ENCODE assay signal across 9 cellular contexts in genomic region chr6:157464653-157465535, GRCh38.
DNase-seq lines count a peak whose midpoint lies in the region; ATAC-seq, FAIRE-seq and TF ChIP-seq lines count a peak whose summit lies in the region.
"Had no signal": no experiment of that assay in that cellular context is flagged by ENCODE, and none has a peak within 500 bp of the region (broad histone marks: within the 10 kb centered on the region; RNA-seq: fewer than 3 reads in every experiment).

No MANE protein-coding gene starts in this region.

- H2AFZ ChIP-seq in H1 (ENCODE audit: low read length): no peak overlapping the region

- peak; percentile 55 for ATAC-seq in GM19395 (IDR thresholded peaks at IDR 0.05; ENCODE audit: unreplicated experiment)
- peak; percentile 41 for ATAC-seq in HG03342 (IDR thresholded peaks at IDR 0.05; ENCODE audit: unreplicated experiment)

- POLR2A ChIA-PET in H1 (lab: Charles Lee; ENCODE audit: partially characterized antibody): interaction anchor here (0.8 kb wide), 1 partner anchor 67 kb away, joined by 4 read pairs; no protein-coding TSS in a partner anchor

- H3K9ac ChIP-seq in H1 (replicated peaks in 1 of 4; ENCODE audit: extremely low read depth in 1 of 4, low read depth in 3 of 4, low read length in 3 of 4): no peak overlapping the region

- no peak for DNase-seq in H1 (ENCODE audit: low read depth in 1 of 2, low spot score in 2 of 2)
- no peak for DNase-seq in dedifferentiated amniotic fluid mesenchymal stem cell (ENCODE audit: extremely low spot score)
- DNase-seq in posterior cingulate gyrus: no peak
- no peak for DNase-seq in glomerular visceral epithelial cell (ENCODE audit: extremely low spot score)
- no peak for DNase-seq in NCI-H2107 (lab: John Stamatoyannopoulos, UW)
- DNase-seq: NCI-H2081 had no signal

- H3K36me3 ChIP-seq in H1 (ENCODE audit: control insufficient read depth in 2 of 4, insufficient read depth in 4 of 4, low read length in 3 of 4): no peaks in the 10 kb centered on the region

- H2BK15ac ChIP-seq in H1 (ENCODE audit: low read length): 0 out of 2 replicates have a peak overlapping the region, but pooled peaks have one; percentile 32

- H4K20me1 ChIP-seq in H1 (replicated peaks in 1 of 2; ENCODE audit: control insufficient read depth in 1 of 2, insufficient read depth in 2 of 2, low read length in 2 of 2): no peaks in the 10 kb centered on the region

- intact Hi-C loops in posterior cingulate gyrus (cut with DNase I): loop anchor here (5.0 kb wide), 1 partner anchor 83 kb away; the partner anchor contains the start of gene ZDHHC14

- peak overlapping the region; percentile 97 for H3K18ac ChIP-seq in H1 (ENCODE audit: extremely low read depth, low read length)

- TF ChIP-seq EP300 in H1 (IDR thresholded peaks at IDR 0.05; ENCODE audit: borderline replicate concordance in 1 of 2, low read depth in 2 of 2, low read length in 2 of 2): no peak

- TF ChIP-seq RAD21 in H1 (IDR thresholded peaks at IDR 0.05 in 1 of 2, conservative IDR thresholded peaks at IDR 0.05 in 1 of 2; ENCODE audit: low read depth in 2 of 2, low read length in 2 of 2): no peak

- peak overlapping the region; percentile 87; the same call in 1 of the 2 replicates for H2BK20ac ChIP-seq in H1 (ENCODE audit: low read length)

- no peaks in the 10 kb centered on the region for H3K27me3 ChIP-seq in H1 (replicated peaks in 1 of 4; ENCODE audit: control insufficient read depth in 3 of 4, extremely low read depth in 1 of 4, insufficient read depth in 3 of 4, low read length in 3 of 4)

- no peaks in the 10 kb centered on the region for H3K9me3 ChIP-seq in H1 (ENCODE audit: insufficient read depth in 2 of 2, low read depth in 1 of 2, low read length in 1 of 2)

- H3K56ac ChIP-seq in H1 (replicated peaks; ENCODE audit: insufficient read length, low read depth, low read length): no peak overlapping the region

- no peak overlapping the region for H3K23ac ChIP-seq in H1 (ENCODE audit: insufficient read length)

- peak overlapping the region; percentile 38 for H4K5ac ChIP-seq in H1 (ENCODE audit: insufficient read length, low read depth, low read length)

- TF ChIP-seq CTCF in H1 (IDR thresholded peaks at IDR 0.05; ENCODE audit: control extremely low read depth in 1 of 3, insufficient read depth in 1 of 3, low read depth in 1 of 3, low read length in 3 of 3): no peak

- no peaks in the 10 kb centered on the region; the same call in 1 of the 2 replicates for H3K79me1 ChIP-seq in H1 (ENCODE audit: low read depth, low read length)

- peak overlapping the region; percentile 88; the same call in 1 of the 2 replicates for H2BK12ac ChIP-seq in H1 (ENCODE audit: low read depth, low read length)

- peak overlapping the region; percentile 79 for H4K8ac ChIP-seq in H1 (ENCODE audit: extremely low read depth, insufficient read depth, low read length)

- H3K4me3 ChIP-seq in GM08714 (ENCODE audit: low read length) (peak overlapping the region; percentile 8; the same call in 1 of the 2 replicates), H1 (ENCODE audit: extremely low read depth in 1 of 4, insufficient read depth in 2 of 4, low read depth in 3 of 4, low read length in 4 of 4) (no peak overlapping the region)

- peak overlapping the region; percentile 39 for H4K91ac ChIP-seq in H1 (replicated peaks; ENCODE audit: insufficient read length, low read length)

- H3K79me2 ChIP-seq in H1 (ENCODE audit: control insufficient read depth in 1 of 2, insufficient read depth in 2 of 2, low read length in 2 of 2): no peaks in the 10 kb centered on the region

- H3K4me2 ChIP-seq in H1 (ENCODE audit: insufficient read depth in 1 of 2, low read depth in 2 of 2, low read length in 2 of 2): no peak overlapping the region

- no peak overlapping the region for H3K27ac ChIP-seq in H1 (ENCODE audit: low read depth, low read length)

- no peak overlapping the region for H3K14ac ChIP-seq in H1 (ENCODE audit: insufficient read length)

- H3K4me1 ChIP-seq in H1 (replicated peaks in 1 of 4; ENCODE audit: control insufficient read depth in 3 of 4, insufficient read depth in 4 of 4, low read length in 3 of 4): peaks cover 0 to 14% (median 0%) of the 10 kb centered on the region in 4 experiments; a peak in 6 of 7 replicates

- no peak overlapping the region for H3K4ac ChIP-seq in H1 (replicated peaks; ENCODE audit: insufficient read length, low read depth, low read length)

- no peak for FAIRE-seq in H1 (lab: Jason Lieb, UNC)

- no peak overlapping the region for H2BK120ac ChIP-seq in H1 (replicated peaks; ENCODE audit: low read depth, low read length)

- peak overlapping the region; percentile 19; the same call in 1 of the 2 replicates for H2BK5ac ChIP-seq in H1 (ENCODE audit: low read depth, low read length)

- TF ChIP-seq POLR2A in H1 (IDR thresholded peaks at IDR 0.05; ENCODE audit: control extremely low read depth in 1 of 2, low read depth in 2 of 2, low read length in 2 of 2): no peak

- CTCF ChIA-PET in H1 (lab: Charles Lee; ENCODE audit: partially characterized antibody): interaction anchor here (0.9 kb wide), 1 partner anchor 14 kb away, joined by 3 read pairs; no protein-coding TSS in a partner anchor

- 84% methylated on average over 11 of the region's 11 CpGs; no CpG with 5 or more reads in 1 of the 2 experiments for WGBS in H1 (ENCODE audit: extremely low coverage in 1 of 2, insufficient coverage in 1 of 2, insufficient read length in 1 of 2, insufficient replicate concordance in 2 of 2, low coverage in 1 of 2, low lambda C conversion rate in 2 of 2, missing lambda C conversion rate in 1 of 2), 2 experiments

- no peaks in the 10 kb centered on the region for H3K23me2 ChIP-seq in H1 (ENCODE audit: low read depth, low read length)

- H2AK5ac ChIP-seq in H1 (ENCODE audit: low read depth, low read length): no peak overlapping the region

TF ChIP-seq in H1, 55 proteins besides CTCF, POLR2A, EP300 and RAD21:
- TF ChIP-seq FOSL1 (IDR thresholded peaks at IDR 0.05; ENCODE audit: insufficient read depth, low read depth, low read length): no peak
- TF ChIP-seq YY1 (IDR thresholded peaks at IDR 0.05; ENCODE audit: low read depth, low read length): peak; percentile 30; the same call in 1 of the 2 replicates
- no peak for TF ChIP-seq TCF12 (IDR thresholded peaks at IDR 0.05; ENCODE audit: low read depth, low read length)
- no peak for TF ChIP-seq HDAC2 (IDR thresholded peaks at IDR 0.05; ENCODE audit: borderline replicate concordance in 1 of 2, low read depth in 2 of 2, low read length in 2 of 2)
- TF ChIP-seq POU5F1 (IDR thresholded peaks at IDR 0.05; ENCODE audit: low read depth, low read length): no peak
- no peak for TF ChIP-seq SRF (IDR thresholded peaks at IDR 0.05; ENCODE audit: low read depth, low read length)
